Comparison of ENCODE assay signal across 8 cellular contexts in the genomic region with DNA sequence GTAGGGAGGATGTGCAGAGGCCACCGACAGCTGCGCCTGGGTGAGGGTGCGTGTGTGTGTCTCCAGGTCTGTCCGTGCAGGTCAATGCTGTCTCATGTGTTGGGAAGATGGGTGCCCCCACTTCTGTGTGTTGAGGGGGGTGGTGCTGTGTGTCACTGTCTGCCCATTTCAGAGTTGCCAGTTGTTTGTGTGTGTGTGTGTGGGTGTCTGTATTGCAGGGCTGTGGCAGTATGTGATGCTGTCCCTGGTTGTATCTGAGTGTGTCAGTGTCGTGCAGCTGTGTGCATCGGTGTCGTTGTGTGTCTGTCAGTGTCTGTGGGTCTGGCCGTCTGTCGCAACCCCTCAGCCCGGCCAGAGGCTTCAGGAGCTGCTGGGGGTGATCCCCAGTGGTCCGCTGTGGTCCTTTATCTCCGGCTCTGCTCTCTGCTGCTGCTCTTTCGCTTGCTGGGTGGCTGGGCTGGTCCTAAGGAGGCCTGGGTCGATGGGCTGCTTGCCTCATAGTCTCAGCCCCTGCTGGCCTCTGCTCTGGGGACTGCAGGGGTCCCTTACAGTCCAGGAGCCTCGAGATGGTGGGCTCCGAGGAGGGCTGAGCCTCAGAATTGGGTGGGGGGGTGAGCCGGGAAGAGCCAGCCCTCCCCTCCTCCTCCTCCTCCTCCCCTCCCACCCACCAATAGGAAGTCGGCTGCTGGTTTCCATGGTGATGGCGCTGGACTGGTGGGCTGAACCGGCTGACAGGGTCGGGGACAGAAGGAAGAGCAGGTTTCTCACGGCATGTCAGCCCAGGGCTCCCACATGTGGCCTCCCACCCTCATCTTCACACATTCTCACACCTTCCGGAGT. TPM values are rescaled to one million over a fixed set of nuclear protein-coding genes. Genes with fewer than 3 reads are reported as not detected.
A peak's percentile ranks its signal among the peaks of the same experiment; 100 is the strongest.
DNase-seq lines count a peak whose midpoint lies in the region; ATAC-seq and TF ChIP-seq lines count a peak whose summit lies in the region.

A gene with protein sequence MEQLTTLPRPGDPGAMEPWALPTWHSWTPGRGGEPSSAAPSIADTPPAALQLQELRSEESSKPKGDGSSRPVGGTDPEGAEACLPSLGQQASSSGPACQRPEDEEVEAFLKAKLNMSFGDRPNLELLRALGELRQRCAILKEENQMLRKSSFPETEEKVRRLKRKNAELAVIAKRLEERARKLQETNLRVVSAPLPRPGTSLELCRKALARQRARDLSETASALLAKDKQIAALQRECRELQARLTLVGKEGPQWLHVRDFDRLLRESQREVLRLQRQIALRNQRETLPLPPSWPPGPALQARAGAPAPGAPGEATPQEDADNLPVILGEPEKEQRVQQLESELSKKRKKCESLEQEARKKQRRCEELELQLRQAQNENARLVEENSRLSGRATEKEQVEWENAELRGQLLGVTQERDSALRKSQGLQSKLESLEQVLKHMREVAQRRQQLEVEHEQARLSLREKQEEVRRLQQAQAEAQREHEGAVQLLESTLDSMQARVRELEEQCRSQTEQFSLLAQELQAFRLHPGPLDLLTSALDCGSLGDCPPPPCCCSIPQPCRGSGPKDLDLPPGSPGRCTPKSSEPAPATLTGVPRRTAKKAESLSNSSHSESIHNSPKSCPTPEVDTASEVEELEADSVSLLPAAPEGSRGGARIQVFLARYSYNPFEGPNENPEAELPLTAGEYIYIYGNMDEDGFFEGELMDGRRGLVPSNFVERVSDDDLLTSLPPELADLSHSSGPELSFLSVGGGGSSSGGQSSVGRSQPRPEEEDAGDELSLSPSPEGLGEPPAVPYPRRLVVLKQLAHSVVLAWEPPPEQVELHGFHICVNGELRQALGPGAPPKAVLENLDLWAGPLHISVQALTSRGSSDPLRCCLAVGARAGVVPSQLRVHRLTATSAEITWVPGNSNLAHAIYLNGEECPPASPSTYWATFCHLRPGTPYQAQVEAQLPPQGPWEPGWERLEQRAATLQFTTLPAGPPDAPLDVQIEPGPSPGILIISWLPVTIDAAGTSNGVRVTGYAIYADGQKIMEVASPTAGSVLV (N-terminal part only) (minus strand): TSS at position 601 of the 840 bp plus-strand sequence. CDS start 875 bp downstream, outside the sequence.

- intact Hi-C loops in Right ventricle myocardium superior (cut with DNase I): no loop called here
- intact Hi-C loops in left cardiac atrium (cut with DNase I): no loop called here
- intact Hi-C loops in left lung (cut with DNase I): no loop called here

- TF ChIP-seq CTCF in left lung (IDR thresholded peaks at IDR 0.05): no peak

- H3K36me3 ChIP-seq in left lung: peaks cover 0 to 9% of the 10 kb centered on the region in 2 donors

- H3K27ac ChIP-seq in left lung: peak within 1 kb of the TSS; percentile 48 to 100

- H3K4me3 ChIP-seq in left lung: peak within 1 kb of the TSS in 1 of 2 donors; percentile 86

- H3K9me3 ChIP-seq in left lung: no peaks in the 10 kb centered on the region

- H3K27me3 ChIP-seq in left lung: peaks cover 0 to 48% of the 10 kb centered on the region in 2 donors

- no peak for DNase-seq in Right ventricle myocardium superior
- DNase-seq in left cardiac atrium: no peak
- DNase-seq in NOMO-1 treated with DMSO at 0.1 percent for 48 hours (lab: John Stamatoyannopoulos, UW; ENCODE audit: unreplicated experiment): peak; percentile 92
- peak; percentile 81 for DNase-seq in activated naive CD4-positive, alpha-beta T cell treated with Interleukin-2 at 50 U/mL for 16 hours
- DNase-seq in left lung: peak; percentile 59 to 78
- peak; percentile 78 for DNase-seq in stimulated activated CD8-positive, alpha-beta memory T cell treated with anti-CD3 and anti-CD28 coated beads, Interleukin-12 subunit alpha, Interleukin-12 subunit beta, amount 100 ng/mL, for 1 hour (ENCODE audit: low read depth)
- DNase-seq in globus pallidus (ENCODE audit: low spot score): no peak
- DNase-seq in NCI-H1417 (lab: John Stamatoyannopoulos, UW): no peak

- H3K4me1 ChIP-seq in left lung: peaks cover 0 to 52% of the 10 kb centered on the region in 2 donors

- ATAC-seq in Right ventricle myocardium superior (ENCODE audit: poor library complexity) (no peak), left cardiac atrium (no peak), left lung (no peak)

RNA-seq across cellular contexts. Expression of the gene that starts here (rescaled TPM):
- 13.6 TPM for total RNA-seq in Right ventricle myocardium superior
- 1 to 10 TPM; 8.8 to 9.0 TPM for total RNA-seq in left cardiac atrium
- 10 to 100 TPM in 1 of 2 donors, 1 to 10 TPM in 1; 7.9 to 10.2 TPM for total RNA-seq in left lung

Comparison
In these comparisons a context has a peak if more than half of its experiments do, and no peak if none do; other contexts are left out.
1. DNase-seq: peak in NOMO-1 treated with DMSO at 0.1 percent for 48 hours (single experiment), activated naive CD4-positive, alpha-beta T cell treated with Interleukin-2 at 50 U/mL for 16 hours (single experiment), left lung (2 of 2) and stimulated activated CD8-positive, alpha-beta memory T cell treated with anti-CD3 and anti-CD28 coated beads, Interleukin-12 subunit alpha, Interleukin-12 subunit beta, amount 100 ng/mL, for 1 hour (single experiment); none in Right ventricle myocardium superior (single experiment), left cardiac atrium (single experiment), globus pallidus (single experiment) and NCI-H1417 (0 of 3).